ENCODE assay signal across 36 cellular contexts in genomic region chr3:173380681-173381080, GRCh38.
"Had no signal": no experiment of that assay in that cellular context is flagged by ENCODE, and none has a peak within 500 bp of the region (broad histone marks: within the 10 kb centered on the region; RNA-seq: fewer than 3 reads in every experiment).

No MANE protein-coding gene starts in this region.

- H3K4me1 ChIP-seq: adrenal gland, ascending aorta, body of pancreas, breast epithelium had no signal

- H3K27me3 Mint-ChIP-seq: activated naive CD4-positive, alpha-beta T cell treated with anti-CD3 and anti-CD28 coated beads, Interleukin-2, amount 10 ng/mL, durations not matched to agents 7 days and 5 days; activated naive CD4-positive, alpha-beta T cell treated with anti-CD3 and anti-CD28 coated beads, Interleukin-2, amount 50 U/mL, for 24 hours; activated naive CD8-positive, alpha-beta T cell treated with anti-CD3 and anti-CD28 coated beads for 36 hours; activated naive CD8-positive, alpha-beta T cell treated with anti-CD3 and anti-CD28 coated beads, Interleukin-2, amount 10 ng/mL, durations not matched to agents 7 days and 5 days; activated naive CD8-positive, alpha-beta T cell treated with anti-CD3 and anti-CD28 coated beads, Interleukin-2, amount 50 U/mL, for 24 hours; activated T-cell treated with anti-CD3 and anti-CD28 coated beads, Interleukin-2, amount 50 U/mL, for 24 hours; activated T-helper 17 cell treated with anti-CD3 and anti-CD28 coated beads, Interleukin-2, amount 50 U/mL, for 72 hours; central memory CD8-positive, alpha-beta T cell had no signal

- H3K9me3 ChIP-seq: adrenal gland, ascending aorta, body of pancreas, breast epithelium had no signal

- H3K4me3 Mint-ChIP-seq: activated naive CD4-positive, alpha-beta T cell treated with anti-CD3 and anti-CD28 coated beads for 36 hours; activated naive CD4-positive, alpha-beta T cell treated with anti-CD3 and anti-CD28 coated beads, Interleukin-2, amount 10 ng/mL, durations not matched to agents 7 days and 5 days; activated naive CD4-positive, alpha-beta T cell treated with anti-CD3 and anti-CD28 coated beads, Interleukin-2, amount 50 U/mL, for 24 hours; activated naive CD8-positive, alpha-beta T cell; activated naive CD8-positive, alpha-beta T cell treated with anti-CD3 and anti-CD28 coated beads for 36 hours; activated naive CD8-positive, alpha-beta T cell treated with anti-CD3 and anti-CD28 coated beads, Interleukin-2, amount 10 ng/mL, durations not matched to agents 7 days and 5 days; activated naive CD8-positive, alpha-beta T cell treated with anti-CD3 and anti-CD28 coated beads, Interleukin-2, amount 50 U/mL, for 24 hours; activated T-cell treated with anti-CD3 and anti-CD28 coated beads, Interleukin-2, amount 50 U/mL, for 24 hours; activated T-cell treated with anti-CD3 and anti-CD28 coated beads, Interleukin-2, amount 50 U/mL, for 4 hours; activated T-cell treated with anti-CD3 and anti-CD28 coated beads, Interleukin-2, amount 50 U/mL, for 72 hours; activated T-helper 1 cell treated with anti-CD3 and anti-CD28 coated beads, Interleukin-12 subunit alpha, Interleukin-12 subunit beta, Interleukin-2, Interleukin-4 antibody, amounts not matched to agents 30 ng/mL and 10 ng/mL and 1 ng/mL, durations not matched to agents 14 hours and 24 hours and 36 hours; activated T-helper 17 cell treated with anti-CD3 and anti-CD28 coated beads, Interleukin-2, amount 50 U/mL, for 72 hours; brain; central memory CD8-positive, alpha-beta T cell had no signal

- ATAC-seq: activated naive CD4-positive, alpha-beta T cell treated with anti-CD3 and anti-CD28 coated beads, Interleukin-2, amount 50 U/mL, for 72 hours; activated naive CD8-positive, alpha-beta T cell treated with anti-CD3 and anti-CD28 coated beads, Interleukin-2, amount 50 U/mL, for 24 hours; activated T-cell treated with anti-CD3 and anti-CD28 coated beads, Interleukin-2, amount 50 U/mL, for 4 hours; activated T-cell treated with anti-CD3 and anti-CD28 coated beads, Interleukin-2, amount 50 U/mL, for 72 hours; activated T-helper 17 cell treated with anti-CD3 and anti-CD28 coated beads, Interleukin-2, amount 50 U/mL, for 72 hours; body of pancreas had no signal

- H3K27ac ChIP-seq: adrenal gland, ascending aorta, body of pancreas, brain microvascular endothelial cell, breast epithelium, cardiac muscle cell had no signal

- H3K36me3 ChIP-seq: adrenal gland, ascending aorta, brain microvascular endothelial cell, breast epithelium, cardiac muscle cell had no signal

- H3K4me1 Mint-ChIP-seq: activated naive CD4-positive, alpha-beta T cell treated with anti-CD3 and anti-CD28 coated beads, Interleukin-2, amount 10 ng/mL, durations not matched to agents 7 days and 5 days; activated naive CD4-positive, alpha-beta T cell treated with anti-CD3 and anti-CD28 coated beads, Interleukin-2, amount 50 U/mL, for 24 hours; activated naive CD8-positive, alpha-beta T cell treated with anti-CD3 and anti-CD28 coated beads for 36 hours; activated naive CD8-positive, alpha-beta T cell treated with anti-CD3 and anti-CD28 coated beads, Interleukin-2, amount 10 ng/mL, durations not matched to agents 7 days and 5 days; activated naive CD8-positive, alpha-beta T cell treated with anti-CD3 and anti-CD28 coated beads, Interleukin-2, amount 50 U/mL, for 24 hours; activated T-helper 17 cell treated with anti-CD3 and anti-CD28 coated beads, Interleukin-2, amount 50 U/mL, for 72 hours; brain; central memory CD8-positive, alpha-beta T cell had no signal

- H3K27me3 ChIP-seq: adrenal gland, ascending aorta, body of pancreas, brain microvascular endothelial cell, breast epithelium, cardiac muscle cell had no signal

- H3K4me3 ChIP-seq: adrenal gland, ascending aorta, body of pancreas, breast epithelium, cardiac muscle cell had no signal

- H3K27ac Mint-ChIP-seq: activated naive CD4-positive, alpha-beta T cell treated with anti-CD3 and anti-CD28 coated beads for 36 hours; activated naive CD4-positive, alpha-beta T cell treated with anti-CD3 and anti-CD28 coated beads, Interleukin-2, amount 10 ng/mL, durations not matched to agents 7 days and 5 days; activated naive CD4-positive, alpha-beta T cell treated with anti-CD3 and anti-CD28 coated beads, Interleukin-2, amount 50 U/mL, for 24 hours; activated naive CD4-positive, alpha-beta T cell treated with anti-CD3 and anti-CD28 coated beads, Interleukin-2, amount 50 U/mL, for 72 hours; activated naive CD8-positive, alpha-beta T cell; activated naive CD8-positive, alpha-beta T cell treated with anti-CD3 and anti-CD28 coated beads for 36 hours; activated naive CD8-positive, alpha-beta T cell treated with anti-CD3 and anti-CD28 coated beads, Interleukin-2, amount 10 ng/mL, durations not matched to agents 7 days and 5 days; activated naive CD8-positive, alpha-beta T cell treated with anti-CD3 and anti-CD28 coated beads, Interleukin-2, amount 50 U/mL, for 24 hours; activated T-cell treated with anti-CD3 and anti-CD28 coated beads, Interleukin-2, amount 50 U/mL, for 24 hours; activated T-cell treated with anti-CD3 and anti-CD28 coated beads, Interleukin-2, amount 50 U/mL, for 72 hours; activated T-helper 1 cell treated with anti-CD3 and anti-CD28 coated beads, Interleukin-12 subunit alpha, Interleukin-12 subunit beta, Interleukin-2, Interleukin-4 antibody, amounts not matched to agents 30 ng/mL and 10 ng/mL and 1 ng/mL, durations not matched to agents 14 hours and 24 hours and 36 hours; activated T-helper 17 cell treated with anti-CD3 and anti-CD28 coated beads, Interleukin-2, amount 50 U/mL, for 72 hours; activated T-helper 2 cell treated with anti-CD3 and anti-CD28 coated beads, Interferon-gamma antibody, Interleukin-2, Interleukin-4, amounts not matched to agents 10 μg/mL and 5 μg/mL and 100 μg/mL, durations not matched to agents 14 hours and 24 hours and 36 hours; brain had no signal

- H3K9me3 Mint-ChIP-seq: activated naive CD4-positive, alpha-beta T cell treated with anti-CD3 and anti-CD28 coated beads for 36 hours; activated naive CD4-positive, alpha-beta T cell treated with anti-CD3 and anti-CD28 coated beads, Interleukin-2, amount 10 ng/mL, durations not matched to agents 7 days and 5 days; activated naive CD4-positive, alpha-beta T cell treated with anti-CD3 and anti-CD28 coated beads, Interleukin-2, amount 50 U/mL, for 24 hours; activated naive CD8-positive, alpha-beta T cell treated with anti-CD3 and anti-CD28 coated beads for 36 hours; activated naive CD8-positive, alpha-beta T cell treated with anti-CD3 and anti-CD28 coated beads, Interleukin-2, amount 10 ng/mL, durations not matched to agents 7 days and 5 days; activated T-cell treated with anti-CD3 and anti-CD28 coated beads, Interleukin-2, amount 50 U/mL, for 4 hours; activated T-helper 1 cell treated with anti-CD3 and anti-CD28 coated beads, Interleukin-12 subunit alpha, Interleukin-12 subunit beta, Interleukin-2, Interleukin-4 antibody, amounts not matched to agents 30 ng/mL and 10 ng/mL and 1 ng/mL, durations not matched to agents 14 hours and 24 hours and 36 hours; activated T-helper 2 cell treated with anti-CD3 and anti-CD28 coated beads, Interferon-gamma antibody, Interleukin-2, Interleukin-4, amounts not matched to agents 10 μg/mL and 5 μg/mL and 100 μg/mL, durations not matched to agents 14 hours and 24 hours and 36 hours had no signal

- H3K36me3 Mint-ChIP-seq: activated naive CD4-positive, alpha-beta T cell treated with anti-CD3 and anti-CD28 coated beads, Interleukin-2, amount 10 ng/mL, durations not matched to agents 7 days and 5 days; activated naive CD4-positive, alpha-beta T cell treated with anti-CD3 and anti-CD28 coated beads, Interleukin-2, amount 50 U/mL, for 24 hours; activated naive CD4-positive, alpha-beta T cell treated with anti-CD3 and anti-CD28 coated beads, Interleukin-2, amount 50 U/mL, for 72 hours; activated naive CD8-positive, alpha-beta T cell; activated naive CD8-positive, alpha-beta T cell treated with anti-CD3 and anti-CD28 coated beads for 36 hours; activated naive CD8-positive, alpha-beta T cell treated with anti-CD3 and anti-CD28 coated beads, Interleukin-2, amount 10 ng/mL, durations not matched to agents 7 days and 5 days; brain had no signal

- DNase-seq: activated effector memory CD4-positive, alpha-beta T cell treated with anti-CD3 and anti-CD28 coated beads, Interleukin-2, amount 50 U/mL, for 16 hours; activated effector memory CD4-positive, alpha-beta T cell treated with Interleukin-2 at 50 U/mL for 16 hours; activated gamma-delta T cell; activated gamma-delta T cell treated with Interleukin-2 at 50 U/mL for 16 hours; activated naive CD4-positive, alpha-beta T cell; activated naive CD4-positive, alpha-beta T cell treated with anti-CD3 and anti-CD28 coated beads for 36 hours; activated naive CD4-positive, alpha-beta T cell treated with anti-CD3 and anti-CD28 coated beads, Interleukin-2, amount 10 ng/mL, durations not matched to agents 7 days and 5 days; activated naive CD4-positive, alpha-beta T cell treated with anti-CD3 and anti-CD28 coated beads, Interleukin-2, amount 50 U/mL, for 16 hours; activated naive CD4-positive, alpha-beta T cell treated with Interleukin-2 at 50 U/mL for 16 hours; activated naive CD8-positive, alpha-beta T cell treated with anti-CD3 and anti-CD28 coated beads for 36 hours; activated naive CD8-positive, alpha-beta T cell treated with anti-CD3 and anti-CD28 coated beads, Interleukin-2, amount 10 ng/mL, durations not matched to agents 7 days and 5 days; activated naive CD8-positive, alpha-beta T cell treated with anti-CD3 and anti-CD28 coated beads, Interleukin-2, amount 50 U/mL, for 24 hours; activated T-cell treated with anti-CD3 and anti-CD28 coated beads, Interleukin-2, amount 50 U/mL, for 24 hours; activated T-cell treated with anti-CD3 and anti-CD28 coated beads, Interleukin-2, amount 50 U/mL, for 4 hours; activated T-cell treated with anti-CD3 and anti-CD28 coated beads, Interleukin-2, amount 50 U/mL, for 48 hours; activated T-cell treated with anti-CD3 and anti-CD28 coated beads, Interleukin-2, amount 50 U/mL, for 72 hours; adrenal gland; amniotic stem cell; amygdala; anterior cingulate cortex; body of pancreas; brain microvascular endothelial cell; caudate nucleus; central memory CD4-positive, alpha-beta T cell; cerebellar nuclear complex had no signal
